In genomic region chr1:93798301-93798700, GRCh38 we compare ENCODE assay signal across 18 cellular contexts.
DNase-seq lines count a peak whose midpoint lies in the region; ATAC-seq and TF ChIP-seq lines count a peak whose summit lies in the region.
"Had no signal": no experiment of that assay in that cellular context is flagged by ENCODE, and none has a peak within 500 bp of the region (broad histone marks: within the 10 kb centered on the region; RNA-seq: fewer than 3 reads in every experiment).

No MANE protein-coding gene starts in this region.

- intact Hi-C loops in mammary epithelial cell (cut with micrococcal nuclease) = no loop called here
- intact Hi-C loops in right cardiac atrium (cut with DNase I) = no loop called here
- intact Hi-C loops in activated naive CD4-positive, alpha-beta T cell treated with anti-CD3 and anti-CD28 coated beads for 36 hours (cut with micrococcal nuclease) = no loop called here

- H3K9me3 ChIP-seq in mammary epithelial cell (replicated peaks; ENCODE audit: insufficient read depth, low read length) (no peaks in the 10 kb centered on the region), right cardiac atrium (ENCODE audit: control insufficient read depth, low read length) (no peaks in the 10 kb centered on the region)
- H3K9me3 ChIP-seq: BE2C, gastrocnemius medialis, left lung, upper lobe of right lung had no signal

- peak; percentile 71 for DNase-seq in AG08396 (ENCODE audit: low spot score)
- no peak for DNase-seq in mammary epithelial cell
- no peak for DNase-seq in right cardiac atrium
- no peak for DNase-seq in activated naive CD4-positive, alpha-beta T cell treated with anti-CD3 and anti-CD28 coated beads for 36 hours
- DNase-seq in activated CD4-positive, alpha-beta T cell treated with anti-CD3 and anti-CD28 coated beads for 4 hours = no peak
- no peak for DNase-seq in effector memory CD8-positive, alpha-beta T cell
- no peak for DNase-seq in CD1c-positive myeloid dendritic cell (ENCODE audit: extremely low spot score)
- DNase-seq: activated CD4-positive, alpha-beta T cell treated with anti-CD3 and anti-CD28 coated beads, Interleukin-2, amount 10 ng/mL, durations not matched to agents 24 days and 14 days; BE2C; gastrocnemius medialis; GDM1; KG1; left lung; stimulated activated CD8-positive, alpha-beta memory T cell treated with anti-CD3 and anti-CD28 coated beads, Interleukin-4, amount 100 ng/mL, for 48 hours; upper lobe of right lung had no signal

- no peaks in the 10 kb centered on the region for H4K20me1 ChIP-seq in mammary epithelial cell (ENCODE audit: insufficient read depth, low read length)

- peaks cover 4% of the 10 kb centered on the region for H3K27me3 Mint-ChIP-seq in activated naive CD4-positive, alpha-beta T cell treated with anti-CD3 and anti-CD28 coated beads for 36 hours (ENCODE audit: low read depth)
- peaks cover 0 to 12% of the 10 kb centered on the region in 2 donors for H3K27me3 Mint-ChIP-seq in effector memory CD8-positive, alpha-beta T cell

- in situ Hi-C loops in mammary epithelial cell (cut with MboI; ENCODE audit: low sequenced_read_pairs in 2 of 2) = no loop called here

- no peak overlapping the region for H3K4me2 ChIP-seq in mammary epithelial cell (ENCODE audit: insufficient read depth, low read depth, low read length)

- no peaks in the 10 kb centered on the region for H3K27me3 ChIP-seq in mammary epithelial cell (ENCODE audit: insufficient read depth, low read length)
- H3K27me3 ChIP-seq in right cardiac atrium (ENCODE audit: control insufficient read depth, insufficient read depth) = no peaks in the 10 kb centered on the region
- H3K27me3 ChIP-seq: BE2C, gastrocnemius medialis, left lung, upper lobe of right lung had no signal

- no peaks in the 10 kb centered on the region for H3K36me3 Mint-ChIP-seq in activated naive CD4-positive, alpha-beta T cell treated with anti-CD3 and anti-CD28 coated beads for 36 hours (ENCODE audit: low read depth)
- peaks cover 4% of the 10 kb centered on the region for H3K36me3 Mint-ChIP-seq in effector memory CD8-positive, alpha-beta T cell (ENCODE audit: insufficient read depth)

- no peak for TF ChIP-seq CTCF in mammary epithelial cell (conservative IDR thresholded peaks at IDR 0.05 in 1 of 2, IDR thresholded peaks at IDR 0.05 in 1 of 2; ENCODE audit: extremely low read depth in 1 of 2, insufficient read depth in 1 of 2, low read depth in 1 of 2, low read length in 2 of 2)

- CTCF ChIA-PET in mammary epithelial cell (lab: Charles Lee; ENCODE audit: low non-redundant PET) = interaction anchor here (0.6 kb wide), 1 partner anchor 169 kb away, joined by 5 read pairs; no protein-coding TSS in a partner anchor
- CTCF ChIA-PET in activated naive CD4-positive, alpha-beta T cell treated with anti-CD3 and anti-CD28 coated beads for 36 hours (lab: Charles Lee) = interaction anchor here (1.7 kb wide), 1 partner anchor 169 kb away, joined by 6 read pairs; no protein-coding TSS in a partner anchor

- no peaks in the 10 kb centered on the region for H3K79me2 ChIP-seq in mammary epithelial cell (ENCODE audit: insufficient read depth, low read length)

- H3K9ac ChIP-seq in mammary epithelial cell (ENCODE audit: insufficient read depth, low read length) = no peak overlapping the region

- no peaks in the 10 kb centered on the region for H3K36me3 ChIP-seq in mammary epithelial cell (ENCODE audit: insufficient read depth, low read length)
- H3K36me3 ChIP-seq: BE2C, gastrocnemius medialis, left lung, upper lobe of right lung had no signal

- WGBS in mammary epithelial cell (ENCODE audit: low coverage, missing lambda C conversion rate) = 0% methylated on average over 1 of the region's 1 CpG
- WGBS in right cardiac atrium = 26% methylated on average over 1 of the region's 1 CpG

- no peak for TF ChIP-seq RAD21 in Ishikawa (IDR thresholded peaks at IDR 0.05; ENCODE audit: low read depth)

- H3K9me3 Mint-ChIP-seq in activated naive CD4-positive, alpha-beta T cell treated with anti-CD3 and anti-CD28 coated beads for 36 hours = no peaks in the 10 kb centered on the region
- no peaks in the 10 kb centered on the region for H3K9me3 Mint-ChIP-seq in effector memory CD8-positive, alpha-beta T cell
- H3K9me3 Mint-ChIP-seq: activated T-helper 2 cell treated with anti-CD3 and anti-CD28 coated beads, Interferon-gamma antibody, Interleukin-2, Interleukin-4, amounts not matched to agents 10 μg/mL and 5 μg/mL and 100 μg/mL, durations not matched to agents 14 hours and 24 hours and 36 hours had no signal

- peak; percentile 89 for TF ChIP-seq EP300 in Ishikawa (IDR thresholded peaks at IDR 0.05; ENCODE audit: borderline replicate concordance)

- H3K27ac ChIP-seq in mammary epithelial cell (ENCODE audit: insufficient read depth, low read depth, low read length) (no peak overlapping the region), right cardiac atrium (ENCODE audit: low read length) (no peak overlapping the region)
- H3K27ac ChIP-seq: gastrocnemius medialis, left lung, upper lobe of right lung had no signal

- ATAC-seq in right cardiac atrium = peak; percentile 43 to 56
- ATAC-seq in effector memory CD8-positive, alpha-beta T cell (replicated peaks) = no peak
- ATAC-seq: gastrocnemius medialis, left lung, upper lobe of right lung had no signal

- dilution Hi-C loops in mammary epithelial cell (cut with HindIII; ENCODE audit: low sequenced_read_pairs) = no loop called here

- H3K4me3 ChIP-seq in mammary epithelial cell (replicated peaks in 1 of 3; ENCODE audit: insufficient read depth in 1 of 3, low read depth in 2 of 3, low read length in 3 of 3) (no peak overlapping the region), right cardiac atrium (ENCODE audit: low read length) (no peak overlapping the region)
- H3K4me3 ChIP-seq: gastrocnemius medialis, left lung, upper lobe of right lung had no signal

- no peak overlapping the region for H3K4me3 Mint-ChIP-seq in activated naive CD4-positive, alpha-beta T cell treated with anti-CD3 and anti-CD28 coated beads for 36 hours
- H3K4me3 Mint-ChIP-seq in effector memory CD8-positive, alpha-beta T cell = no peak overlapping the region
- H3K4me3 Mint-ChIP-seq: activated CD4-positive, alpha-beta T cell treated with anti-CD3 and anti-CD28 coated beads, Interleukin-2, amount 10 ng/mL, durations not matched to agents 24 days and 14 days; T-helper 1 cell treated with Interleukin-12 subunit alpha and Interleukin-12 subunit beta and Interleukin-4 antibody, amounts not matched to agents 30 μg/mL and 1 μg/mL, for 36 hours had no signal

- H3K4me1 ChIP-seq in mammary epithelial cell (ENCODE audit: insufficient read depth, low read length) = peaks cover 23% of the 10 kb centered on the region
- no peaks in the 10 kb centered on the region for H3K4me1 ChIP-seq in right cardiac atrium (ENCODE audit: control insufficient read depth, insufficient read depth, low read length)
- H3K4me1 ChIP-seq: BE2C, upper lobe of right lung had no signal

- no peak overlapping the region for H3K27ac Mint-ChIP-seq in activated naive CD4-positive, alpha-beta T cell treated with anti-CD3 and anti-CD28 coated beads for 36 hours
- no peak overlapping the region for H3K27ac Mint-ChIP-seq in effector memory CD8-positive, alpha-beta T cell
- H3K27ac Mint-ChIP-seq: activated CD4-positive, alpha-beta T cell treated with anti-CD3 and anti-CD28 coated beads, Interleukin-2, amount 10 ng/mL, durations not matched to agents 24 days and 14 days; activated T-helper 2 cell treated with anti-CD3 and anti-CD28 coated beads, Interferon-gamma antibody, Interleukin-2, Interleukin-4, amounts not matched to agents 10 μg/mL and 5 μg/mL and 100 μg/mL, durations not matched to agents 14 hours and 24 hours and 36 hours; T-helper 1 cell treated with Interleukin-12 subunit alpha and Interleukin-12 subunit beta and Interleukin-4 antibody, amounts not matched to agents 30 μg/mL and 1 μg/mL, for 36 hours had no signal

- H2AFZ ChIP-seq in mammary epithelial cell (ENCODE audit: low read depth, low read length) = peak overlapping the region; percentile 15

- no TSS peak for BruUV-seq in mammary epithelial cell (replicated peaks; lab: Mats Ljungman, UMichigan)

- H3K4me1 Mint-ChIP-seq in activated naive CD4-positive, alpha-beta T cell treated with anti-CD3 and anti-CD28 coated beads for 36 hours (ENCODE audit: low read depth) = no peaks in the 10 kb centered on the region
- H3K4me1 Mint-ChIP-seq in effector memory CD8-positive, alpha-beta T cell (ENCODE audit: low read depth in 2 of 2) = no peaks in the 10 kb centered on the region
- H3K4me1 Mint-ChIP-seq: activated CD4-positive, alpha-beta T cell treated with anti-CD3 and anti-CD28 coated beads, Interleukin-2, amount 10 ng/mL, durations not matched to agents 24 days and 14 days had no signal

TF ChIP-seq in Ishikawa, 13 proteins besides CTCF, POLR2A, EP300 and RAD21 (continues in another document):
- TF ChIP-seq TCF12 (IDR thresholded peaks at IDR 0.05; ENCODE audit: low read depth) (peak; percentile 86), ZBTB7A (IDR thresholded peaks at IDR 0.05; ENCODE audit: low read depth) (no peak), YY1 (IDR thresholded peaks at IDR 0.05; ENCODE audit: low read depth) (peak; percentile 60; the same call in 1 of the 2 replicates), NFIC (IDR thresholded peaks at IDR 0.05) (peak; percentile 94), CREB1 (IDR thresholded peaks at IDR 0.05; ENCODE audit: low read depth) (no peak), CEBPB (IDR thresholded peaks at IDR 0.05) (no peak), TAF1 (IDR thresholded peaks at IDR 0.05; ENCODE audit: low read depth) (no peak)
